Comparison of ENCODE assay signal across 9 cellular contexts in the genomic region with DNA sequence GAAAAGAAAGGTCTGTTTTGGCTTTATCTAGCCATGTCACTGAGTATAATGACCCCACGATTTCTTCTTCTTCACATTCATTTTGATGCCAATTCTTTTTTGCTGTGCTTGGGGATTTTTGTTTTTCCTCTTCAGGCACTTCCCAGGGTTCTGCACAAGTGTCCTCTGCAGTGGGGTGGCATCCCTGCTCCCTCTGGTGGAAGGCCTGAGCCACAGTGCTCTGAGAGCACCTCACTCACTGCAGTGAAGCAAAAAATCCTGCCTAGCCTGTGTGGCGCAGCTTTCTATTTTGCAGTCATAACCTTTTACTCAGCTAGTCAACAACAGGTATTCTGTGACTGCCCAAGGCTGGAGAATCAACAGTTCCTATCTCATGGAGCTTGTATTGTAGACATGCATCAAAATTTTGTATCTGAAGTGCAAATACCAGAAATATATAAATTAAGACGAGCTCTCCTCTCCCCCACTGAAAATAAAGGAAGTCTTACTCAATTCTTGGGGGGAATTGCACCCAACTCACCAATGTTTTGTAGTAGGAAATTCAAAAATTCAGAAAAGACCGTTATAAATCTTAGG.
A peak's percentile ranks its signal among the peaks of the same experiment; 100 is the strongest.
DNase-seq lines count a peak whose midpoint lies in the region; ATAC-seq and TF ChIP-seq lines count a peak whose summit lies in the region.
"Had no signal": no experiment of that assay in that cellular context is flagged by ENCODE, and none has a peak within 500 bp of the region (broad histone marks: within the 10 kb centered on the region; RNA-seq: fewer than 3 reads in every experiment).

No MANE protein-coding gene starts in this region.

- H3K4me1 Mint-ChIP-seq in activated CD8-positive, alpha-beta T cell treated with anti-CD3 and anti-CD28 coated beads for 36 hours (ENCODE audit: low read depth): no peaks in the 10 kb centered on the region

- TF ChIP-seq CTCF in activated CD8-positive, alpha-beta T cell treated with anti-CD3 and anti-CD28 coated beads for 36 hours (IDR thresholded peaks at IDR 0.05): peak; percentile 14
- no peak for TF ChIP-seq CTCF in lower leg skin (IDR thresholded peaks at IDR 0.05)

- peak overlapping the region; percentile 52 for H3K27ac ChIP-seq in right cardiac atrium (ENCODE audit: low read length)
- H3K27ac ChIP-seq: BLaER1 treated with 17β-estradiol and CSF1 and Interleukin-3, amounts not matched to agents 10 nM and 100 nM had no signal

- no peak for ATAC-seq in activated CD8-positive, alpha-beta T cell treated with anti-CD3 and anti-CD28 coated beads for 36 hours
- peak; percentile 90 to 96 for ATAC-seq in right cardiac atrium
- ATAC-seq in HG02884 (IDR thresholded peaks at IDR 0.05; ENCODE audit: unreplicated experiment): no peak

- intact Hi-C loops in activated CD8-positive, alpha-beta T cell treated with anti-CD3 and anti-CD28 coated beads for 36 hours (cut with micrococcal nuclease): no loop called here
- intact Hi-C loops in right cardiac atrium (cut with DNase I) (loop anchor here in 3 of 4 donors (5.0 to 10.0 kb wide), 3 partner anchors 150 to 527 kb away; a partner anchor contains a TSS), lower leg skin (cut with DNase I; ENCODE audit: low total_unique reads) (no loop called here)

- 55% methylated on average over 4 of the region's 4 CpGs for WGBS in right cardiac atrium
- whole genome bisulfite sequencing in lower leg skin, 2 donors: 50 to 57% methylated on average over 4 of the region's 4 CpGs

- POLR2A ChIA-PET in activated CD8-positive, alpha-beta T cell treated with anti-CD3 and anti-CD28 coated beads for 36 hours (lab: Charles Lee): interaction anchor here (0.8 kb wide), 1 partner anchor 15 kb away, joined by 3 read pairs; no protein-coding TSS in a partner anchor

- no peak overlapping the region for H3K27ac Mint-ChIP-seq in activated CD8-positive, alpha-beta T cell treated with anti-CD3 and anti-CD28 coated beads for 36 hours

- H3K27me3 ChIP-seq in right cardiac atrium (ENCODE audit: control insufficient read depth, insufficient read depth): no peaks in the 10 kb centered on the region
- H3K27me3 ChIP-seq: BLaER1 treated with 17β-estradiol and CSF1 and Interleukin-3, amounts not matched to agents 10 nM and 100 nM had no signal

- no peaks in the 10 kb centered on the region for H3K9me3 ChIP-seq in right cardiac atrium (ENCODE audit: control insufficient read depth, low read length)
- H3K9me3 ChIP-seq: BLaER1 treated with 17β-estradiol and CSF1 and Interleukin-3, amounts not matched to agents 10 nM and 100 nM had no signal

- TF ChIP-seq POLR2A in lower leg skin (IDR thresholded peaks at IDR 0.05): no peak

- peaks cover 1% of the 10 kb centered on the region for H3K27me3 Mint-ChIP-seq in activated CD8-positive, alpha-beta T cell treated with anti-CD3 and anti-CD28 coated beads for 36 hours

- CTCF ChIA-PET in activated CD8-positive, alpha-beta T cell treated with anti-CD3 and anti-CD28 coated beads for 36 hours (lab: Charles Lee): interaction anchor here (1.5 to 2.7 kb wide), 2 partner anchors 317 to 526 kb away, joined by 3 to 7 read pairs; no protein-coding TSS in a partner anchor

- peak; percentile 57 for DNase-seq in NCI-H345 (lab: John Stamatoyannopoulos, UW)
- DNase-seq in NCI-H345 treated with DMSO at 0.1 percent for 48 hours (lab: John Stamatoyannopoulos, UW; ENCODE audit: unreplicated experiment): no peak
- peak; percentile 18 for DNase-seq in NCI-H1694 treated with DMSO at 0.1 percent for 48 hours (lab: John Stamatoyannopoulos, UW)
- peak; percentile 8 for DNase-seq in activated CD8-positive, alpha-beta T cell treated with anti-CD3 and anti-CD28 coated beads for 36 hours
- DNase-seq in right cardiac atrium: peak; percentile 56 to 82 (median 81)
- DNase-seq in renal cortical epithelial cell (ENCODE audit: low read depth): peak; percentile 19
- DNase-seq in lower leg skin (ENCODE audit: low spot score in 2 of 2): no peak

- H3K4me1 ChIP-seq in right cardiac atrium (ENCODE audit: control insufficient read depth, insufficient read depth, low read length): peaks cover 6% of the 10 kb centered on the region

- no peaks in the 10 kb centered on the region for H3K9me3 Mint-ChIP-seq in activated CD8-positive, alpha-beta T cell treated with anti-CD3 and anti-CD28 coated beads for 36 hours

- H3K4me3 Mint-ChIP-seq in activated CD8-positive, alpha-beta T cell treated with anti-CD3 and anti-CD28 coated beads for 36 hours: no peak overlapping the region

- no peak overlapping the region for H3K4me3 ChIP-seq in right cardiac atrium (ENCODE audit: low read length)
- H3K4me3 ChIP-seq in lower leg skin (ENCODE audit: low read depth, poor library complexity, severe bottlenecking): no peak overlapping the region
- H3K4me3 ChIP-seq: BLaER1 treated with 17β-estradiol and CSF1 and Interleukin-3, amounts not matched to agents 10 nM and 100 nM had no signal

- H3K36me3 Mint-ChIP-seq in activated CD8-positive, alpha-beta T cell treated with anti-CD3 and anti-CD28 coated beads for 36 hours (ENCODE audit: low read depth): no peaks in the 10 kb centered on the region

Comparison
In these comparisons a context has a peak if more than half of its experiments do, and no peak if none do; other contexts are left out.
1. DNase-seq: peak in NCI-H345 (single experiment), NCI-H1694 treated with DMSO at 0.1 percent for 48 hours (single experiment), activated CD8-positive, alpha-beta T cell treated with anti-CD3 and anti-CD28 coated beads for 36 hours (single experiment), right cardiac atrium (3 of 3) and renal cortical epithelial cell (single experiment); none in NCI-H345 treated with DMSO at 0.1 percent for 48 hours (single experiment) and lower leg skin (0 of 2).
2. ATAC-seq: peak in right cardiac atrium (2 of 2); none in activated CD8-positive, alpha-beta T cell treated with anti-CD3 and anti-CD28 coated beads for 36 hours (single experiment) and HG02884 (single experiment).
3. intact Hi-C loops: an anchor here in right cardiac atrium (5.0 to 10.0 kb wide); none called in activated CD8-positive, alpha-beta T cell treated with anti-CD3 and anti-CD28 coated beads for 36 hours and lower leg skin.